ENCODE assay signal across 14 cellular contexts in genomic region chr6:57261896-57262295, GRCh38. TPM values are rescaled to one million over a fixed set of nuclear protein-coding genes. Genes with fewer than 3 reads are reported as not detected.
DNase-seq lines count a peak whose midpoint lies in the region; FAIRE-seq and TF ChIP-seq lines count a peak whose summit lies in the region.
"Had no signal": no experiment of that assay in that cellular context is flagged by ENCODE, and none has a peak within 500 bp of the region (broad histone marks: within the 10 kb centered on the region; RNA-seq: fewer than 3 reads in every experiment).

No MANE protein-coding gene starts in this region.

- 51 to 59% methylated on average over 2 of the region's 2 CpGs for WGBS in transverse colon (ENCODE audit: low coverage in 1 of 2), 2 donors

- no peak for TF ChIP-seq EP300 in transverse colon (IDR thresholded peaks at IDR 0.05; ENCODE audit: low read depth)

- H3K4me1 ChIP-seq in astrocyte (ENCODE audit: insufficient read depth, low read length), result peaks cover 55% of the 10 kb centered on the region
- H3K4me1 ChIP-seq in transverse colon, result peaks cover 9 to 28% (median 13%) of the 10 kb centered on the region in 4 donors

- no peaks in the 10 kb centered on the region for H3K9me3 ChIP-seq in astrocyte (ENCODE audit: insufficient read depth, low read depth, low read length)
- no peaks in the 10 kb centered on the region for H3K9me3 ChIP-seq in transverse colon

- no peak overlapping the region for H3K4me3 ChIP-seq in astrocyte (ENCODE audit: insufficient read depth, low read depth, low read length)
- no peak overlapping the region for H3K4me3 ChIP-seq in fibroblast of mammary gland (ENCODE audit: control insufficient read depth, low read depth, low read length)
- H3K4me3 ChIP-seq in transverse colon, result no peak overlapping the region

- no peak for TF ChIP-seq POLR2A in transverse colon (IDR thresholded peaks at IDR 0.05)

- no peak for FAIRE-seq in astrocyte (lab: Jason Lieb, UNC)
- FAIRE-seq: GM12891 had no signal

- no peaks in the 10 kb centered on the region for H4K20me1 ChIP-seq in astrocyte (ENCODE audit: insufficient read depth, low read length)

- peak overlapping the region; percentile 73 for H3K4me2 ChIP-seq in astrocyte (ENCODE audit: low read length)

- intact Hi-C loops in transverse colon (cut with DNase I; ENCODE audit: low total_unique reads), result loop anchor here (5.0 kb wide), 1 partner anchor 50 kb away; no protein-coding TSS in a partner anchor

- H3K79me2 ChIP-seq in astrocyte (ENCODE audit: insufficient read depth, low read length), result no peaks in the 10 kb centered on the region

- H3K36me3 ChIP-seq in astrocyte (ENCODE audit: insufficient read depth, low read length), result no peaks in the 10 kb centered on the region
- no peaks in the 10 kb centered on the region for H3K36me3 ChIP-seq in transverse colon

- H3K27ac Mint-ChIP-seq in astrocyte (ENCODE audit: unreplicated experiment) (no peak overlapping the region), nephron (peak overlapping the region in 2 of 3 experiments; percentile 11 to 31)
- H3K27ac Mint-ChIP-seq: activated T-helper 2 cell treated with anti-CD3 and anti-CD28 coated beads, Interferon-gamma antibody, Interleukin-2, Interleukin-4, amounts not matched to agents 10 μg/mL and 5 μg/mL and 100 μg/mL, durations not matched to agents 14 hours and 24 hours and 36 hours had no signal

- DNase-seq in astrocyte (ENCODE audit: low read depth), result peak; percentile 81
- peak; percentile 41 for DNase-seq in fibroblast of mammary gland (ENCODE audit: low read depth)
- no peak for DNase-seq in transverse colon
- no peak for DNase-seq in stimulated activated CD4-positive, alpha-beta T cell treated with anti-CD3 and anti-CD28 coated beads, Interleukin-2, amount 100 ng/mL, for 24 hours
- DNase-seq in NCI-H2029 (lab: John Stamatoyannopoulos, UW), result no peak
- DNase-seq in GM10248 (ENCODE audit: extremely low spot score), result no peak
- DNase-seq: mammary epithelial cell; NCI-H2107; NK-92 treated with Interleukin-12 subunit alpha and Interleukin-12 subunit beta, amount 100 ng/mL, for 24 hours; SIG-M5 had no signal

- no peaks in the 10 kb centered on the region for H3K27me3 ChIP-seq in astrocyte (ENCODE audit: insufficient read depth, low read length)
- no peaks in the 10 kb centered on the region for H3K27me3 ChIP-seq in transverse colon

- in situ Hi-C loops in transverse colon (cut with MboI; ENCODE audit: low pct_ligation_motif_present in 1 of 4, low pct_unique_long_range_greater_than_20kb in 1 of 4, low sequenced_read_pairs in 3 of 4), result no loop called here

- POLR2A ChIA-PET in GM10248 (lab: Yijun Ruan, JAX), result no interaction called here

- no peak overlapping the region for H2AFZ ChIP-seq in astrocyte (ENCODE audit: low read depth, low read length)

- peaks cover 56% of the 10 kb centered on the region for H3K4me1 Mint-ChIP-seq in astrocyte (ENCODE audit: low read depth, unreplicated experiment)
- peaks cover 36% of the 10 kb centered on the region for H3K4me1 Mint-ChIP-seq in nephron

- H3K36me3 Mint-ChIP-seq in astrocyte (ENCODE audit: low read depth, unreplicated experiment) (no peaks in the 10 kb centered on the region), nephron (ENCODE audit: low read depth) (no peaks in the 10 kb centered on the region)
- H3K36me3 Mint-ChIP-seq: brain had no signal

- H3K9me3 Mint-ChIP-seq in astrocyte (ENCODE audit: unreplicated experiment), result no peaks in the 10 kb centered on the region
- no peaks in the 10 kb centered on the region for H3K9me3 Mint-ChIP-seq in nephron
- H3K9me3 Mint-ChIP-seq: activated T-helper 2 cell treated with anti-CD3 and anti-CD28 coated beads, Interferon-gamma antibody, Interleukin-2, Interleukin-4, amounts not matched to agents 10 μg/mL and 5 μg/mL and 100 μg/mL, durations not matched to agents 14 hours and 24 hours and 36 hours; brain had no signal

- CTCF ChIA-PET in GM10248 (lab: Yijun Ruan, JAX), result interaction anchor here (1.2 to 1.7 kb wide), 3 partner anchors 10 to 44 kb away, joined by 3 to 5 read pairs (median 4); no protein-coding TSS in a partner anchor

- peak overlapping the region; percentile 69 for H3K9ac ChIP-seq in astrocyte (ENCODE audit: low read length)

- H3K27ac ChIP-seq in astrocyte (ENCODE audit: low read depth, low read length) (peak overlapping the region; percentile 93), transverse colon (peak overlapping the region; percentile 80 to 88 (median 86))

- H3K4me3 Mint-ChIP-seq in astrocyte (ENCODE audit: unreplicated experiment) (no peak overlapping the region), nephron (no peak overlapping the region)
- H3K4me3 Mint-ChIP-seq: brain had no signal

- H3K27me3 Mint-ChIP-seq in astrocyte (ENCODE audit: low read depth, unreplicated experiment) (no peaks in the 10 kb centered on the region), nephron (ENCODE audit: low read depth) (no peaks in the 10 kb centered on the region)

- no peak for TF ChIP-seq CTCF in astrocyte (IDR thresholded peaks at IDR 0.05; ENCODE audit: insufficient read depth, low read depth, low read length)
- no peak for TF ChIP-seq CTCF in fibroblast of mammary gland (conservative IDR thresholded peaks at IDR 0.05; ENCODE audit: control insufficient read depth, insufficient read depth, low read depth, low read length)
- TF ChIP-seq CTCF in nephron (IDR thresholded peaks at IDR 0.05; ENCODE audit: unreplicated experiment in 3 of 3), result no peak
- no peak for TF ChIP-seq CTCF in transverse colon (IDR thresholded peaks at IDR 0.05)
- no peak for TF ChIP-seq CTCF in GM10248 (IDR thresholded peaks at IDR 0.05; ENCODE audit: control extremely low read depth, extremely low read depth, low read depth, missing control alignments)

RNA-seq across cellular contexts. Expression of gene RAB23, which starts 39.8 kb away (rescaled TPM):
- total RNA-seq in astrocyte (21.4 and 22.3 TPM in 2 replicates), transverse colon (10 to 100 TPM; 21.7 to 28.5 (median 25.1) TPM)

RNA-seq across cellular contexts. Expression of gene PRIM2, which starts 55.5 kb away (rescaled TPM):
- total RNA-seq in astrocyte (11.9 TPM in 2 replicates), transverse colon (10 to 100 TPM in 3 of 4 donors, 1 to 10 TPM in 1; 9.6 to 47.4 (median 20.4) TPM)

Comparison
In these comparisons a context has a peak if more than half of its experiments do, and no peak if none do; other contexts are left out.
1. DNase-seq: peak in astrocyte (single experiment) and fibroblast of mammary gland (single experiment); none in transverse colon (single experiment), stimulated activated CD4-positive, alpha-beta T cell treated with anti-CD3 and anti-CD28 coated beads, Interleukin-2, amount 100 ng/mL, for 24 hours (0 of 2), NCI-H2029 (single experiment) and GM10248 (single experiment).